8 cellular contexts compared by ENCODE assay signal in genomic region chr2:176491172-176491904, GRCh38.
DNase-seq lines count a peak whose midpoint lies in the region; ATAC-seq and TF ChIP-seq lines count a peak whose summit lies in the region.

No MANE protein-coding gene starts in this region.

- no peaks in the 10 kb centered on the region for H3K79me2 ChIP-seq in PC-3 (ENCODE audit: low read length)

- H3K4me1 ChIP-seq in PC-3 (ENCODE audit: insufficient read depth, low read length) = peaks cover 16% of the 10 kb centered on the region

- no TSS peak for BruUV-seq in PC-3 (replicated peaks; lab: Mats Ljungman, UMichigan)

- H3K27me3 Mint-ChIP-seq in activated CD4-positive, alpha-beta memory T cell treated with anti-CD3 and anti-CD28 coated beads for 36 hours = peaks cover 44% of the 10 kb centered on the region
- peaks cover 55% of the 10 kb centered on the region for H3K27me3 Mint-ChIP-seq in activated CD4-positive, alpha-beta memory T cell treated with anti-CD3 and anti-CD28 coated beads, Interleukin-2, amount 10 ng/mL, durations not matched to agents 7 days and 5 days

- H3K9me3 Mint-ChIP-seq in activated CD4-positive, alpha-beta memory T cell treated with anti-CD3 and anti-CD28 coated beads for 36 hours = no peaks in the 10 kb centered on the region
- H3K9me3 Mint-ChIP-seq in activated CD4-positive, alpha-beta memory T cell treated with anti-CD3 and anti-CD28 coated beads, Interleukin-2, amount 10 ng/mL, durations not matched to agents 7 days and 5 days = no peaks in the 10 kb centered on the region

- peaks cover 3% of the 10 kb centered on the region for H3K4me1 Mint-ChIP-seq in activated CD4-positive, alpha-beta memory T cell treated with anti-CD3 and anti-CD28 coated beads for 36 hours (ENCODE audit: low read depth)
- peaks cover 6% of the 10 kb centered on the region for H3K4me1 Mint-ChIP-seq in activated CD4-positive, alpha-beta memory T cell treated with anti-CD3 and anti-CD28 coated beads, Interleukin-2, amount 10 ng/mL, durations not matched to agents 7 days and 5 days

- CTCF ChIA-PET in activated CD4-positive, alpha-beta memory T cell treated with anti-CD3 and anti-CD28 coated beads for 36 hours (lab: Charles Lee) = no interaction called here
- CTCF ChIA-PET in activated CD4-positive, alpha-beta memory T cell treated with anti-CD3 and anti-CD28 coated beads, Interleukin-2, amount 10 ng/mL, durations not matched to agents 7 days and 5 days (lab: Charles Lee) = interaction anchor here (1.4 kb wide), 1 partner anchor 36 kb away, joined by 4 read pairs; no protein-coding TSS in a partner anchor
- CTCF ChIA-PET in PC-3 (lab: Charles Lee) = interaction anchor here (0.6 kb wide), 1 partner anchor 63 kb away, joined by 3 read pairs; no protein-coding TSS in a partner anchor

- no peak overlapping the region for H3K4me3 ChIP-seq in PC-3 (ENCODE audit: low read length)

- ATAC-seq in HG02870 (IDR thresholded peaks at IDR 0.05; ENCODE audit: unreplicated experiment) (peak; percentile 97), PC-3 (peak; percentile 94)

- H3F3A ChIP-seq in PC-3 (ENCODE audit: low read length, unreplicated experiment) = no peaks in the 10 kb centered on the region

- 0 out of 2 replicates have a peak overlapping the region, but pooled peaks have one; percentile 9 for H3K4me2 ChIP-seq in PC-3 (ENCODE audit: low read length)

- peak; percentile 17 for DNase-seq in activated CD4-positive, alpha-beta memory T cell treated with anti-CD3 and anti-CD28 coated beads for 36 hours
- no peak for DNase-seq in activated CD4-positive, alpha-beta memory T cell treated with anti-CD3 and anti-CD28 coated beads, Interleukin-2, amount 10 ng/mL, durations not matched to agents 7 days and 5 days
- DNase-seq in PC-3 (peak; percentile 69), fibroblast of gingiva (ENCODE audit: low read depth) (peak; percentile 97), retina (peak; percentile 30), cerebellar cortex (ENCODE audit: low spot score) (no peak), LoVo (ENCODE audit: low spot score) (no peak)

- no peaks in the 10 kb centered on the region for H4K20me1 ChIP-seq in PC-3 (ENCODE audit: low read length)

- no peak overlapping the region for H2AFZ ChIP-seq in PC-3 (ENCODE audit: low read length)

- no peaks in the 10 kb centered on the region for H3K9me2 ChIP-seq in PC-3 (replicated peaks; ENCODE audit: low read length)

- no peak overlapping the region for H3K27ac ChIP-seq in PC-3 (ENCODE audit: low read length)

- no peak overlapping the region for H3K4me3 Mint-ChIP-seq in activated CD4-positive, alpha-beta memory T cell treated with anti-CD3 and anti-CD28 coated beads for 36 hours
- no peak overlapping the region for H3K4me3 Mint-ChIP-seq in activated CD4-positive, alpha-beta memory T cell treated with anti-CD3 and anti-CD28 coated beads, Interleukin-2, amount 10 ng/mL, durations not matched to agents 7 days and 5 days

- H3K9me3 ChIP-seq in PC-3 (ENCODE audit: low read length) = no peaks in the 10 kb centered on the region

- no peaks in the 10 kb centered on the region for H3K36me3 ChIP-seq in PC-3 (ENCODE audit: low read depth, low read length)

- no peak overlapping the region for H3K9ac ChIP-seq in PC-3 (ENCODE audit: low read length)

- intact Hi-C loops in activated CD4-positive, alpha-beta memory T cell treated with anti-CD3 and anti-CD28 coated beads for 36 hours (cut with micrococcal nuclease) = no loop called here
- intact Hi-C loops in PC-3 (cut with micrococcal nuclease) = no loop called here

- H3K27ac Mint-ChIP-seq in activated CD4-positive, alpha-beta memory T cell treated with anti-CD3 and anti-CD28 coated beads for 36 hours = no peak overlapping the region
- no peak overlapping the region for H3K27ac Mint-ChIP-seq in activated CD4-positive, alpha-beta memory T cell treated with anti-CD3 and anti-CD28 coated beads, Interleukin-2, amount 10 ng/mL, durations not matched to agents 7 days and 5 days

- POLR2A ChIA-PET in activated CD4-positive, alpha-beta memory T cell treated with anti-CD3 and anti-CD28 coated beads for 36 hours (lab: Charles Lee) = interaction anchor here (0.5 kb wide), 1 partner anchor 441 kb away, joined by 5 read pairs; no protein-coding TSS in a partner anchor
- POLR2A ChIA-PET in activated CD4-positive, alpha-beta memory T cell treated with anti-CD3 and anti-CD28 coated beads, Interleukin-2, amount 10 ng/mL, durations not matched to agents 7 days and 5 days (lab: Charles Lee) = no interaction called here
- POLR2A ChIA-PET in PC-3 (lab: Charles Lee; ENCODE audit: unreplicated experiment) = no interaction called here

- H3K27me3 ChIP-seq in PC-3 (ENCODE audit: low read length) = no peaks in the 10 kb centered on the region

- no peak for TF ChIP-seq CTCF in PC-3 (conservative IDR thresholded peaks at IDR 0.05; ENCODE audit: low read depth, low read length)

- no peaks in the 10 kb centered on the region for H3K36me3 Mint-ChIP-seq in activated CD4-positive, alpha-beta memory T cell treated with anti-CD3 and anti-CD28 coated beads for 36 hours
- H3K36me3 Mint-ChIP-seq in activated CD4-positive, alpha-beta memory T cell treated with anti-CD3 and anti-CD28 coated beads, Interleukin-2, amount 10 ng/mL, durations not matched to agents 7 days and 5 days (ENCODE audit: low read depth) = no peaks in the 10 kb centered on the region

Comparison
In these comparisons a context has a peak if more than half of its experiments do, and no peak if none do; other contexts are left out.
1. DNase-seq: peak in activated CD4-positive, alpha-beta memory T cell treated with anti-CD3 and anti-CD28 coated beads for 36 hours (single experiment), PC-3 (single experiment), fibroblast of gingiva (single experiment) and retina (single experiment); none in activated CD4-positive, alpha-beta memory T cell treated with anti-CD3 and anti-CD28 coated beads, Interleukin-2, amount 10 ng/mL, durations not matched to agents 7 days and 5 days (single experiment), cerebellar cortex (single experiment) and LoVo (single experiment).